ENCODE assay signal across 2 cellular contexts in the genomic region with DNA sequence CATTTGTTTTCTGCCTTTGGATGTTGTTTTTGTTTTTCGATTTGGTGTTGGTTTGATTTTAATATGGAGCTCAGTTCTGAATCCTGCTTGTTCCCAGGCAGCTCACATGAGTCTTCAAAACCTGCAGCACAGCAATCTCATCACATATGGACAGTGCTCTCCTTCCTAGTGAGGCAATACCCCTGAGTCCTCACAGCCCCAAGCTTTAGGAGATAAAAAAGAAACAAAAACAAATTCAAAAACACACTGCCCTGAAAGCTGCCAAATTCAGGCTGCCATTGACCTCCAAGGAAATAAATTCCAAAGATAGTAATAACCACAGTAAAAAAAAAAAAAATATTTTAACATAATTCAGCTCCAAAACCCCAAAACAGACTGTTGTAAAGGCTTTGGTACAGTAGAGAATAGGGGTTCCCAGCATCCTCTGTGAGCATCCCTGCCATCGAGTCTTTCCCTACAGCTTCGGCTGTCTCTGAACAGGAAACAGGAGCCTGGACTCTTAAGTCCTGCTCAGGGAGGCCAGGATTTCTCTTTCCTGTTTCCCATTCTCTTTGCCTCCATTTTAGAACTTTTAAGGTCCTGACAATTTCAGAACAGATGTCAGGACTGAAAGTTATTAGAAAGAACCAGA.
TF ChIP-seq lines count a peak whose summit lies in the region.

No MANE protein-coding gene starts in this region.

TF ChIP-seq in SK-N-SH, 30 proteins besides CTCF, POLR2A, EP300 and RAD21:
- TF ChIP-seq GATA2 (CRISPR knock-in tag; IDR thresholded peaks at IDR 0.05) (no peak), MXI1 (IDR thresholded peaks at IDR 0.05; ENCODE audit: low read depth, low read length) (no peak), TAF1 (IDR thresholded peaks at IDR 0.05; ENCODE audit: borderline replicate concordance, low read depth, low read length) (no peak), ELF1 (IDR thresholded peaks at IDR 0.05) (no peak), EZH2phosphoT487 (IDR thresholded peaks at IDR 0.05; ENCODE audit: borderline replicate concordance, low read depth) (no peak), FOSL2 (IDR thresholded peaks at IDR 0.05; ENCODE audit: borderline replicate concordance, low read depth) (no peak), CHD2 (IDR thresholded peaks at IDR 0.05; ENCODE audit: low read length, partially characterized antibody) (no peak), FOXM1 (IDR thresholded peaks at IDR 0.05; ENCODE audit: low read depth) (no peak), YY1 (IDR thresholded peaks at IDR 0.05; ENCODE audit: low read depth) (no peak), NFIC (IDR thresholded peaks at IDR 0.05; ENCODE audit: borderline replicate concordance) (no peak), TEAD4 (IDR thresholded peaks at IDR 0.05; ENCODE audit: borderline replicate concordance, insufficient read depth) (no peak), FOXJ3 (CRISPR knock-in tag; IDR thresholded peaks at IDR 0.05) (no peak), GABPA (IDR thresholded peaks at IDR 0.05; ENCODE audit: low read depth) (no peak), TCF12 (IDR thresholded peaks at IDR 0.05) (no peak), POLR2AphosphoS5 (IDR thresholded peaks at IDR 0.05; ENCODE audit: low read depth, low read length) (no peak), MEF2A (IDR thresholded peaks at IDR 0.05; ENCODE audit: borderline replicate concordance, low read depth) (no peak)
- TF ChIP-seq, protein P1, sequence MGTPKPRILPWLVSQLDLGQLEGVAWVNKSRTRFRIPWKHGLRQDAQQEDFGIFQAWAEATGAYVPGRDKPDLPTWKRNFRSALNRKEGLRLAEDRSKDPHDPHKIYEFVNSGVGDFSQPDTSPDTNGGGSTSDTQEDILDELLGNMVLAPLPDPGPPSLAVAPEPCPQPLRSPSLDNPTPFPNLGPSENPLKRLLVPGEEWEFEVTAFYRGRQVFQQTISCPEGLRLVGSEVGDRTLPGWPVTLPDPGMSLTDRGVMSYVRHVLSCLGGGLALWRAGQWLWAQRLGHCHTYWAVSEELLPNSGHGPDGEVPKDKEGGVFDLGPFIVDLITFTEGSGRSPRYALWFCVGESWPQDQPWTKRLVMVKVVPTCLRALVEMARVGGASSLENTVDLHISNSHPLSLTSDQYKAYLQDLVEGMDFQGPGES (IDR thresholded peaks at IDR 0.05; ENCODE audit: low read depth, low read length): no peak
- TF ChIP-seq, protein P2, sequence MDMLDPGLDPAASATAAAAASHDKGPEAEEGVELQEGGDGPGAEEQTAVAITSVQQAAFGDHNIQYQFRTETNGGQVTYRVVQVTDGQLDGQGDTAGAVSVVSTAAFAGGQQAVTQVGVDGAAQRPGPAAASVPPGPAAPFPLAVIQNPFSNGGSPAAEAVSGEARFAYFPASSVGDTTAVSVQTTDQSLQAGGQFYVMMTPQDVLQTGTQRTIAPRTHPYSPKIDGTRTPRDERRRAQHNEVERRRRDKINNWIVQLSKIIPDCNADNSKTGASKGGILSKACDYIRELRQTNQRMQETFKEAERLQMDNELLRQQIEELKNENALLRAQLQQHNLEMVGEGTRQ (IDR thresholded peaks at IDR 0.05; ENCODE audit: borderline replicate concordance, low read depth, low read length): no peak

TF ChIP-seq in SK-N-SH treated with all-trans-retinoic acid at 6 μM for 48 hours, 23 proteins besides CTCF, POLR2A, EP300 and RAD21:
- TF ChIP-seq, protein P3, sequence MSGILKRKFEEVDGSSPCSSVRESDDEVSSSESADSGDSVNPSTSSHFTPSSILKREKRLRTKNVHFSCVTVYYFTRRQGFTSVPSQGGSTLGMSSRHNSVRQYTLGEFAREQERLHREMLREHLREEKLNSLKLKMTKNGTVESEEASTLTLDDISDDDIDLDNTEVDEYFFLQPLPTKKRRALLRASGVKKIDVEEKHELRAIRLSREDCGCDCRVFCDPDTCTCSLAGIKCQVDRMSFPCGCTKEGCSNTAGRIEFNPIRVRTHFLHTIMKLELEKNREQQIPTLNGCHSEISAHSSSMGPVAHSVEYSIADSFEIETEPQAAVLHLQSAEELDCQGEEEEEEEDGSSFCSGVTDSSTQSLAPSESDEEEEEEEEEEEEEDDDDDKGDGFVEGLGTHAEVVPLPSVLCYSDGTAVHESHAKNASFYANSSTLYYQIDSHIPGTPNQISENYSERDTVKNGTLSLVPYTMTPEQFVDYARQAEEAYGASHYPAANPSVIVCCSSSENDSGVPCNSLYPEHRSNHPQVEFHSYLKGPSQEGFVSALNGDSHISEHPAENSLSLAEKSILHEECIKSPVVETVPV (CRISPR knock-in tag; IDR thresholded peaks at IDR 0.05): no peak
- no peak for TF ChIP-seq PPARA (CRISPR knock-in tag; IDR thresholded peaks at IDR 0.05; ENCODE audit: borderline replicate concordance)
- TF ChIP-seq, protein P4, sequence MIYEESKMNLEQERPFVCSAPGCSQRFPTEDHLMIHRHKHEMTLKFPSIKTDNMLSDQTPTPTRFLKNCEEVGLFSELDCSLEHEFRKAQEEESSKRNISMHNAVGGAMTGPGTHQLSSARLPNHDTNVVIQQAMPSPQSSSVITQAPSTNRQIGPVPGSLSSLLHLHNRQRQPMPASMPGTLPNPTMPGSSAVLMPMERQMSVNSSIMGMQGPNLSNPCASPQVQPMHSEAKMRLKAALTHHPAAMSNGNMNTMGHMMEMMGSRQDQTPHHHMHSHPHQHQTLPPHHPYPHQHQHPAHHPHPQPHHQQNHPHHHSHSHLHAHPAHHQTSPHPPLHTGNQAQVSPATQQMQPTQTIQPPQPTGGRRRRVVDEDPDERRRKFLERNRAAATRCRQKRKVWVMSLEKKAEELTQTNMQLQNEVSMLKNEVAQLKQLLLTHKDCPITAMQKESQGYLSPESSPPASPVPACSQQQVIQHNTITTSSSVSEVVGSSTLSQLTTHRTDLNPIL (CRISPR knock-in tag; IDR thresholded peaks at IDR 0.05; ENCODE audit: low read depth): no peak
- TF ChIP-seq RARB (CRISPR knock-in tag; IDR thresholded peaks at IDR 0.05): no peak
- TF ChIP-seq, protein P5, sequence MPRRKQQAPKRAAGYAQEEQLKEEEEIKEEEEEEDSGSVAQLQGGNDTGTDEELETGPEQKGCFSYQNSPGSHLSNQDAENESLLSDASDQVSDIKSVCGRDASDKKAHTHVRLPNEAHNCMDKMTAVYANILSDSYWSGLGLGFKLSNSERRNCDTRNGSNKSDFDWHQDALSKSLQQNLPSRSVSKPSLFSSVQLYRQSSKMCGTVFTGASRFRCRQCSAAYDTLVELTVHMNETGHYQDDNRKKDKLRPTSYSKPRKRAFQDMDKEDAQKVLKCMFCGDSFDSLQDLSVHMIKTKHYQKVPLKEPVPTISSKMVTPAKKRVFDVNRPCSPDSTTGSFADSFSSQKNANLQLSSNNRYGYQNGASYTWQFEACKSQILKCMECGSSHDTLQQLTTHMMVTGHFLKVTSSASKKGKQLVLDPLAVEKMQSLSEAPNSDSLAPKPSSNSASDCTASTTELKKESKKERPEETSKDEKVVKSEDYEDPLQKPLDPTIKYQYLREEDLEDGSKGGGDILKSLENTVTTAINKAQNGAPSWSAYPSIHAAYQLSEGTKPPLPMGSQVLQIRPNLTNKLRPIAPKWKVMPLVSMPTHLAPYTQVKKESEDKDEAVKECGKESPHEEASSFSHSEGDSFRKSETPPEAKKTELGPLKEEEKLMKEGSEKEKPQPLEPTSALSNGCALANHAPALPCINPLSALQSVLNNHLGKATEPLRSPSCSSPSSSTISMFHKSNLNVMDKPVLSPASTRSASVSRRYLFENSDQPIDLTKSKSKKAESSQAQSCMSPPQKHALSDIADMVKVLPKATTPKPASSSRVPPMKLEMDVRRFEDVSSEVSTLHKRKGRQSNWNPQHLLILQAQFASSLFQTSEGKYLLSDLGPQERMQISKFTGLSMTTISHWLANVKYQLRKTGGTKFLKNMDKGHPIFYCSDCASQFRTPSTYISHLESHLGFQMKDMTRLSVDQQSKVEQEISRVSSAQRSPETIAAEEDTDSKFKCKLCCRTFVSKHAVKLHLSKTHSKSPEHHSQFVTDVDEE (CRISPR knock-in tag; IDR thresholded peaks at IDR 0.05): no peak
- TF ChIP-seq GLIS3 (CRISPR knock-in tag; IDR thresholded peaks at IDR 0.05): no peak
